ENCODE assay signal across 1 cellular context in the genomic region with DNA sequence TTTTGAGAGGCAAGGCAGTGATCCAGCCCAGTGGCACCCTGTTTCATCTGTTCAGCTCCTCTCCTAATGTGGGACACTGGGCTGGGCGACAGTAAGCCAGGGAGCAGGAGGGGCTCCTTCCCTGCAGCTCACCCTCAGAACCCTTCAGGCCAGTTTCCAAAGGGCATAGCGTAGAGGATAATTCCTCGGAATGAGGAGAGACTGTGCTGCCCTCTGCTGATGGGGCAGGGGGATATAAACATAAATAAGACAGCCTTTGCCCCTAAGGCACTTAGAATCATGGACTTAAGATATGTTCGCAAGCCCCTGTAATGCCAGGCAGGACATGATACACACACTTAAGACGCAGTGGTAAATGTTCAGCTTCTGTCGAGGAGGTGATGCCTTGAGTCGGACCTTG.
TF ChIP-seq lines count a peak whose summit lies in the region.

No MANE protein-coding gene starts in this region.

TF ChIP-seq in WTC11, 78 proteins besides CTCF, POLR2A, EP300 and RAD21 (continued from another document):
- TF ChIP-seq, protein P1, sequence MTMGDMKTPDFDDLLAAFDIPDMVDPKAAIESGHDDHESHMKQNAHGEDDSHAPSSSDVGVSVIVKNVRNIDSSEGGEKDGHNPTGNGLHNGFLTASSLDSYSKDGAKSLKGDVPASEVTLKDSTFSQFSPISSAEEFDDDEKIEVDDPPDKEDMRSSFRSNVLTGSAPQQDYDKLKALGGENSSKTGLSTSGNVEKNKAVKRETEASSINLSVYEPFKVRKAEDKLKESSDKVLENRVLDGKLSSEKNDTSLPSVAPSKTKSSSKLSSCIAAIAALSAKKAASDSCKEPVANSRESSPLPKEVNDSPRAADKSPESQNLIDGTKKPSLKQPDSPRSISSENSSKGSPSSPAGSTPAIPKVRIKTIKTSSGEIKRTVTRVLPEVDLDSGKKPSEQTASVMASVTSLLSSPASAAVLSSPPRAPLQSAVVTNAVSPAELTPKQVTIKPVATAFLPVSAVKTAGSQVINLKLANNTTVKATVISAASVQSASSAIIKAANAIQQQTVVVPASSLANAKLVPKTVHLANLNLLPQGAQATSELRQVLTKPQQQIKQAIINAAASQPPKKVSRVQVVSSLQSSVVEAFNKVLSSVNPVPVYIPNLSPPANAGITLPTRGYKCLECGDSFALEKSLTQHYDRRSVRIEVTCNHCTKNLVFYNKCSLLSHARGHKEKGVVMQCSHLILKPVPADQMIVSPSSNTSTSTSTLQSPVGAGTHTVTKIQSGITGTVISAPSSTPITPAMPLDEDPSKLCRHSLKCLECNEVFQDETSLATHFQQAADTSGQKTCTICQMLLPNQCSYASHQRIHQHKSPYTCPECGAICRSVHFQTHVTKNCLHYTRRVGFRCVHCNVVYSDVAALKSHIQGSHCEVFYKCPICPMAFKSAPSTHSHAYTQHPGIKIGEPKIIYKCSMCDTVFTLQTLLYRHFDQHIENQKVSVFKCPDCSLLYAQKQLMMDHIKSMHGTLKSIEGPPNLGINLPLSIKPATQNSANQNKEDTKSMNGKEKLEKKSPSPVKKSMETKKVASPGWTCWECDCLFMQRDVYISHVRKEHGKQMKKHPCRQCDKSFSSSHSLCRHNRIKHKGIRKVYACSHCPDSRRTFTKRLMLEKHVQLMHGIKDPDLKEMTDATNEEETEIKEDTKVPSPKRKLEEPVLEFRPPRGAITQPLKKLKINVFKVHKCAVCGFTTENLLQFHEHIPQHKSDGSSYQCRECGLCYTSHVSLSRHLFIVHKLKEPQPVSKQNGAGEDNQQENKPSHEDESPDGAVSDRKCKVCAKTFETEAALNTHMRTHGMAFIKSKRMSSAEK (CRISPR knock-in tag; IDR thresholded peaks at IDR 0.05; ENCODE audit: borderline replicate concordance), result no peak
- TF ChIP-seq ZNF317 (CRISPR knock-in tag; IDR thresholded peaks at IDR 0.05; ENCODE audit: borderline replicate concordance, low read depth) (no peak), JAZF1 (CRISPR knock-in tag; IDR thresholded peaks at IDR 0.05) (no peak)
